ENCODE assay signal across 21 cellular contexts in the genomic region with DNA sequence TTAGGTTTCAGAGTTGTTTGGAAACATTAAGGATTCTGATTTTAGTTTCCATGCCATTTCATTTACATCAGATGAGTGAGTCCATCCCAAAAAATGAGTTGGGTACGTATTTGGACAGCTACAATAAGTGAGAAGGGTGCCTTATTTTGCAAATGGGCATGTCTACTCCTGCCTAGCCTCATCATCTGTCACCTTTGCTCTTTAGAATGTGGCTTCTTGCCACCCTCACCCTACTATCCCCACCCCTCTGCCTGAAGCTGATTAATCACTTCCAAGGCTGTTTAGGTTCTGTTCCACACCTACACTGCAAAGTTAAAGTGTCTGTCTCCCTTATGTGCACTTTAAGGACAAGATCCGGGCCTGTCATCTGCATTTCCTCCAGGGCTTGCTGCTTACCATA.
A peak's percentile ranks its signal among the peaks of the same experiment; 100 is the strongest.
DNase-seq lines count a peak whose midpoint lies in the region; ATAC-seq and TF ChIP-seq lines count a peak whose summit lies in the region.
"Had no signal": no experiment of that assay in that cellular context is flagged by ENCODE, and none has a peak within 500 bp of the region (broad histone marks: within the 10 kb centered on the region; RNA-seq: fewer than 3 reads in every experiment).

No MANE protein-coding gene starts in this region.

- H3K36me3 ChIP-seq in mammary epithelial cell (ENCODE audit: insufficient read depth, low read length) = no peaks in the 10 kb centered on the region
- H3K36me3 ChIP-seq: BE2C; BLaER1 treated with 17β-estradiol and CSF1 and Interleukin-3, amounts not matched to agents 10 nM and 100 nM had no signal

- peak; percentile 73 for ATAC-seq in foreskin keratinocyte
- no peak for ATAC-seq in HG03135 (IDR thresholded peaks at IDR 0.05; ENCODE audit: unreplicated experiment)
- ATAC-seq: A549, GM23338, HCT116 had no signal

- peak; percentile 43 for DNase-seq in NCI-H69 (lab: John Stamatoyannopoulos, UW)
- DNase-seq in mammary epithelial cell = peak; percentile 58
- peak; percentile 62 to 77 for DNase-seq in foreskin keratinocyte
- DNase-seq in NCI-H1048 (lab: John Stamatoyannopoulos, UW) = no peak
- no peak for DNase-seq in RPMI8226
- DNase-seq: 8988T; ACHN; AML-193; BE2C; Calu3; CD4-positive, alpha-beta T cell; COR-L47; DMS53; DMS79 treated with DMSO at 0.1 percent for 48 hours; GF-D8; H9 had no signal

- peak overlapping the region; percentile 53 for H3K4me2 ChIP-seq in mammary epithelial cell (ENCODE audit: insufficient read depth, low read depth, low read length)
- H3K4me2 ChIP-seq: A549; BLaER1 treated with 17β-estradiol and CSF1 and Interleukin-3, amounts not matched to agents 10 nM and 100 nM; GM23338 had no signal

- in situ Hi-C loops in mammary epithelial cell (cut with MboI; ENCODE audit: low sequenced_read_pairs in 2 of 2) = no loop called here

- CTCF ChIA-PET in mammary epithelial cell (lab: Charles Lee; ENCODE audit: low non-redundant PET) = no interaction called here

- no peak overlapping the region for H3K27ac ChIP-seq in mammary epithelial cell (ENCODE audit: insufficient read depth, low read depth, low read length)
- no peak overlapping the region for H3K27ac ChIP-seq in foreskin keratinocyte
- H3K27ac ChIP-seq: A549; BLaER1 treated with 17β-estradiol and CSF1 and Interleukin-3, amounts not matched to agents 10 nM and 100 nM had no signal

- WGBS in mammary epithelial cell (ENCODE audit: low coverage, missing lambda C conversion rate) = 40% methylated on average over 2 of the region's 2 CpGs

- no peaks in the 10 kb centered on the region for H4K20me1 ChIP-seq in mammary epithelial cell (ENCODE audit: insufficient read depth, low read length)
- H4K20me1 ChIP-seq: BLaER1 treated with 17β-estradiol and CSF1 and Interleukin-3, amounts not matched to agents 10 nM and 100 nM had no signal

- peak overlapping the region; percentile 57 for H2AFZ ChIP-seq in mammary epithelial cell (ENCODE audit: low read depth, low read length)
- H2AFZ ChIP-seq: GM23338 had no signal

- no peaks in the 10 kb centered on the region for H3K79me2 ChIP-seq in mammary epithelial cell (ENCODE audit: insufficient read depth, low read length)

- H3K4me1 ChIP-seq in mammary epithelial cell (ENCODE audit: insufficient read depth, low read length) (peaks cover 10% of the 10 kb centered on the region), foreskin keratinocyte (peaks cover 11% of the 10 kb centered on the region)
- H3K4me1 ChIP-seq: A549, BE2C had no signal

- dilution Hi-C loops in mammary epithelial cell (cut with HindIII; ENCODE audit: low sequenced_read_pairs) = no loop called here

- no TSS peak for BruUV-seq in mammary epithelial cell (replicated peaks; lab: Mats Ljungman, UMichigan)

- TF ChIP-seq CTCF in mammary epithelial cell (conservative IDR thresholded peaks at IDR 0.05 in 1 of 2, IDR thresholded peaks at IDR 0.05 in 1 of 2; ENCODE audit: extremely low read depth in 1 of 2, insufficient read depth in 1 of 2, low read depth in 1 of 2, low read length in 2 of 2) (no peak), foreskin keratinocyte (conservative IDR thresholded peaks at IDR 0.05) (no peak)

- no peak overlapping the region for H3K9ac ChIP-seq in mammary epithelial cell (ENCODE audit: insufficient read depth, low read length)
- H3K9ac ChIP-seq: BLaER1 treated with 17β-estradiol and CSF1 and Interleukin-3, amounts not matched to agents 10 nM and 100 nM had no signal

- H3K4me3 ChIP-seq in mammary epithelial cell (replicated peaks in 1 of 3; ENCODE audit: insufficient read depth in 1 of 3, low read depth in 2 of 3, low read length in 3 of 3) = no peak overlapping the region
- H3K4me3 ChIP-seq: A549; BLaER1 treated with 17β-estradiol and CSF1 and Interleukin-3, amounts not matched to agents 10 nM and 100 nM; GM23338 had no signal

- H3K9me3 ChIP-seq in mammary epithelial cell (replicated peaks; ENCODE audit: insufficient read depth, low read length) = no peaks in the 10 kb centered on the region
- H3K9me3 ChIP-seq: A549, BE2C had no signal

- no peaks in the 10 kb centered on the region for H3K27me3 ChIP-seq in mammary epithelial cell (ENCODE audit: insufficient read depth, low read length)
- no peaks in the 10 kb centered on the region for H3K27me3 ChIP-seq in foreskin keratinocyte
- H3K27me3 ChIP-seq: BE2C; BLaER1 treated with 17β-estradiol and CSF1 and Interleukin-3, amounts not matched to agents 10 nM and 100 nM had no signal

- intact Hi-C loops in mammary epithelial cell (cut with micrococcal nuclease) = loop anchor here (2.0 kb wide), 1 partner anchor 70 kb away; no protein-coding TSS in a partner anchor

Comparison
In these comparisons a context has a peak if more than half of its experiments do, and no peak if none do; other contexts are left out.
1. DNase-seq: peak in NCI-H69 (single experiment), mammary epithelial cell (single experiment) and foreskin keratinocyte (2 of 2); none in NCI-H1048 (single experiment) and RPMI8226 (single experiment).